In the genomic region with DNA sequence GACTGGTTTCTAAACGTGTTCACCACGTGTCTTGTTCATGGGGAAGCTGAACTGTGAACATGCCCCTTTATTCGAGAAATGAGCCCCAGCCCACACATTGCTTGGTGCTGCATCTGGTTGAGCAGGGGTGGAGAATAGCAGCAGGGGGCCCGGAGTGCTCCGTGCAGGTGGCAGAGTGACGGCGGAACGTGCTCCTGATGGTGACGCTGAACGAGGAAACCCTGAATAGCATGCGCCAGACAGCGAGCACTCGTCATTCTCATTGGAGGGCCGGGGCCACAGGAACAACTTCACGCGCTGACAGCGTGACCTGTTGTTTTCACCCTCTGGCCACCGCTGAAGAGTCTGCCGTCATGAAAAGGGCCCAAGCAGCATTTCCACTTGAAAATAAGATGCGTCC, we compare ENCODE assay signal across 8 cellular contexts.
"Had no signal": no experiment of that assay in that cellular context is flagged by ENCODE, and none has a peak within 500 bp of the region (broad histone marks: within the 10 kb centered on the region; RNA-seq: fewer than 3 reads in every experiment).

No MANE protein-coding gene starts in this region.

- H3K4me3 ChIP-seq: GM23248, HAP-1 had no signal

- H3K9ac ChIP-seq: GM23248 had no signal

- H2AFZ ChIP-seq: GM23248 had no signal

- H3K27ac ChIP-seq: GM23248 had no signal

- DNase-seq: GM23248, GOT3, H7, HFFc6, KBM-7 had no signal

- H3K4me1 ChIP-seq: HAP-1 had no signal

- H3K36me3 ChIP-seq: HAP-1 had no signal

- ATAC-seq: HCT116 had no signal

- H3K9me3 ChIP-seq: HAP-1 had no signal

- FAIRE-seq: HTR-8/SVneo had no signal
